26 cellular contexts compared by ENCODE assay signal in genomic region chr9:88174324-88174723, GRCh38. TPM values are rescaled to one million over a fixed set of nuclear protein-coding genes. Genes with fewer than 3 reads are reported as not detected.
DNase-seq lines count a peak whose midpoint lies in the region; ATAC-seq and TF ChIP-seq lines count a peak whose summit lies in the region.
"Had no signal": no experiment of that assay in that cellular context is flagged by ENCODE, and none has a peak within 500 bp of the region (broad histone marks: within the 10 kb centered on the region; RNA-seq: fewer than 3 reads in every experiment).

No MANE protein-coding gene starts in this region.

- intact Hi-C loops in left ventricle myocardium inferior (cut with micrococcal nuclease): no loop called here

- H3K9me3 ChIP-seq in BE2C: no peaks in the 10 kb centered on the region
- H3K9me3 ChIP-seq in left ventricle myocardium inferior (replicated peaks): no peaks in the 10 kb centered on the region
- H3K9me3 ChIP-seq: transverse colon had no signal

- TF ChIP-seq CTCF in BE2C (IDR thresholded peaks at IDR 0.05; ENCODE audit: low read depth, low read length) (peak; percentile 24; the same call in 1 of the 2 replicates), glutamatergic neuron (IDR thresholded peaks at IDR 0.05; ENCODE audit: partially characterized antibody, unreplicated experiment) (no peak), left ventricle myocardium inferior (IDR thresholded peaks at IDR 0.05; ENCODE audit: borderline replicate concordance) (no peak), endothelial cell (IDR thresholded peaks at IDR 0.05; ENCODE audit: unreplicated experiment) (no peak)

- H3K36me3 ChIP-seq in BE2C (no peaks in the 10 kb centered on the region), left ventricle myocardium inferior (no peaks in the 10 kb centered on the region)
- H3K36me3 ChIP-seq: cardiac muscle cell, esophagus muscularis mucosa, transverse colon had no signal

- H3K4me3 ChIP-seq in BE2C (ENCODE audit: low read depth, low read length): no peak overlapping the region
- no peak overlapping the region for H3K4me3 ChIP-seq in left ventricle myocardium inferior
- H3K4me3 ChIP-seq: cardiac muscle cell, esophagus muscularis mucosa, GM23338, transverse colon had no signal

- H3K4me1 Mint-ChIP-seq in glutamatergic neuron (ENCODE audit: low read depth, unreplicated experiment) (peaks cover 9% of the 10 kb centered on the region), endothelial cell (ENCODE audit: unreplicated experiment) (peaks cover 7% of the 10 kb centered on the region)

- DNase-seq in A172 (ENCODE audit: low spot score): peak; percentile 23
- peak; percentile 28 for DNase-seq in BE2C
- peak; percentile 57 for DNase-seq in glutamatergic neuron
- no peak for DNase-seq in left ventricle myocardium inferior
- DNase-seq in endothelial cell (ENCODE audit: low spot score): no peak
- no peak for DNase-seq in DMS79 treated with DMSO at 0.1 percent for 48 hours (lab: John Stamatoyannopoulos, UW)
- DNase-seq: activated CD4-positive, alpha-beta T cell treated with anti-CD3 and anti-CD28 coated beads, Interleukin-2, amount 10 ng/mL, durations not matched to agents 24 days and 14 days; activated CD8-positive, alpha-beta memory T cell treated with anti-CD3 and anti-CD28 coated beads, Interleukin-2, amount 50 U/mL, for 48 hours; activated gamma-delta T cell; COR-L47; naive thymus-derived CD4-positive, alpha-beta T cell; NCI-H1417; NCI-H2171 treated with DMSO at 0.1 percent for 48 hours; NCI-H774; stimulated activated CD4-positive, alpha-beta T cell treated with anti-CD3 and anti-CD28 coated beads, Interleukin-1b, Interleukin-23, amount 100 ng/mL, for 48 hours; stimulated activated naive CD8-positive, alpha-beta T cell treated with anti-CD3 and anti-CD28 coated beads, Interleukin-15, Interleukin-2, amounts not matched to agents 100 U/mL and 50 U/mL, for 24 hours; SW 1271; transverse colon had no signal

- H3K36me3 Mint-ChIP-seq in glutamatergic neuron (ENCODE audit: unreplicated experiment) (no peaks in the 10 kb centered on the region), endothelial cell (ENCODE audit: low read depth, unreplicated experiment) (no peaks in the 10 kb centered on the region)

- no peak overlapping the region for H3K4me3 Mint-ChIP-seq in glutamatergic neuron (ENCODE audit: unreplicated experiment)
- H3K4me3 Mint-ChIP-seq in endothelial cell (ENCODE audit: unreplicated experiment): no peak overlapping the region
- H3K4me3 Mint-ChIP-seq: activated CD4-positive, alpha-beta T cell treated with anti-CD3 and anti-CD28 coated beads, Interleukin-2, amount 10 ng/mL, durations not matched to agents 24 days and 14 days; GM23338; naive thymus-derived CD4-positive, alpha-beta T cell had no signal

- H3K27me3 ChIP-seq in BE2C: no peaks in the 10 kb centered on the region
- H3K27me3 ChIP-seq in left ventricle myocardium inferior (ENCODE audit: low read depth): peaks cover 4% of the 10 kb centered on the region
- H3K27me3 ChIP-seq: cardiac muscle cell, esophagus muscularis mucosa, transverse colon had no signal

- H3K27ac ChIP-seq in left ventricle myocardium inferior (replicated peaks): no peak overlapping the region
- H3K27ac ChIP-seq: cardiac muscle cell, esophagus muscularis mucosa, KMS-11, parathyroid adenoma, transverse colon had no signal

- H3K4me1 ChIP-seq in BE2C: no peaks in the 10 kb centered on the region
- no peaks in the 10 kb centered on the region for H3K4me1 ChIP-seq in left ventricle myocardium inferior
- H3K4me1 ChIP-seq: esophagus muscularis mucosa, parathyroid adenoma had no signal

- H3K9me3 Mint-ChIP-seq in glutamatergic neuron (ENCODE audit: unreplicated experiment) (peaks cover 3% of the 10 kb centered on the region), endothelial cell (ENCODE audit: unreplicated experiment) (peaks cover 4% of the 10 kb centered on the region)
- H3K9me3 Mint-ChIP-seq: activated CD4-positive, alpha-beta T cell treated with anti-CD3 and anti-CD28 coated beads, Interleukin-2, amount 10 ng/mL, durations not matched to agents 24 days and 14 days had no signal

- H3K27me3 Mint-ChIP-seq in glutamatergic neuron (ENCODE audit: unreplicated experiment): no peaks in the 10 kb centered on the region
- peaks cover 2% of the 10 kb centered on the region for H3K27me3 Mint-ChIP-seq in endothelial cell (ENCODE audit: unreplicated experiment)

- ATAC-seq in SK-N-SH treated with all-trans-retinoic acid at 6 μM for 48 hours (peak; percentile 50; the same call in 1 of the 3 replicates), HG03565 (IDR thresholded peaks at IDR 0.05; ENCODE audit: unreplicated experiment) (no peak)
- ATAC-seq: GM23338; naive thymus-derived CD4-positive, alpha-beta T cell; stimulated activated naive CD8-positive, alpha-beta T cell treated with anti-CD3 and anti-CD28 coated beads, Interleukin-15, Interleukin-2, amounts not matched to agents 100 U/mL and 50 U/mL, for 24 hours had no signal

- H3K27ac Mint-ChIP-seq in glutamatergic neuron (ENCODE audit: unreplicated experiment) (no peak overlapping the region), endothelial cell (ENCODE audit: unreplicated experiment) (no peak overlapping the region)
- H3K27ac Mint-ChIP-seq: activated CD4-positive, alpha-beta T cell treated with anti-CD3 and anti-CD28 coated beads, Interleukin-2, amount 10 ng/mL, durations not matched to agents 24 days and 14 days; GM23338 had no signal

TF ChIP-seq in SK-N-SH treated with all-trans-retinoic acid at 6 μM for 48 hours, 23 proteins besides CTCF, POLR2A, EP300 and RAD21 (continues in another document):
- TF ChIP-seq ZNF565 (CRISPR knock-in tag; conservative IDR thresholded peaks at IDR 0.05; ENCODE audit: low read depth) (no peak), ZFP30 (CRISPR knock-in tag; IDR thresholded peaks at IDR 0.05) (no peak), PPARA (CRISPR knock-in tag; IDR thresholded peaks at IDR 0.05; ENCODE audit: borderline replicate concordance) (no peak), ESRRG (CRISPR knock-in tag; IDR thresholded peaks at IDR 0.05) (no peak), CSRNP3 (CRISPR knock-in tag; IDR thresholded peaks at IDR 0.05) (no peak), ARNTL (CRISPR knock-in tag; IDR thresholded peaks at IDR 0.05; ENCODE audit: borderline replicate concordance, low read depth) (no peak), GLIS3 (CRISPR knock-in tag; IDR thresholded peaks at IDR 0.05) (no peak), TCF4 (CRISPR knock-in tag; IDR thresholded peaks at IDR 0.05; ENCODE audit: borderline replicate concordance) (no peak), PATZ1 (CRISPR knock-in tag; IDR thresholded peaks at IDR 0.05; ENCODE audit: borderline replicate concordance) (no peak), ZFP3 (CRISPR knock-in tag; IDR thresholded peaks at IDR 0.05) (no peak), BACH2 (CRISPR knock-in tag; IDR thresholded peaks at IDR 0.05; ENCODE audit: borderline replicate concordance) (no peak), POU6F1 (CRISPR knock-in tag; IDR thresholded peaks at IDR 0.05; ENCODE audit: borderline replicate concordance, low read depth) (no peak), SNAI2 (CRISPR knock-in tag; IDR thresholded peaks at IDR 0.05) (no peak)

RNA-seq across cellular contexts. Expression of gene SPATA31C2, which starts 36.0 kb away (rescaled TPM):
- not detected in 2 replicates for total RNA-seq in A172 (2014; rRNA removed; shearing (Covaris generic))
- 0.12 TPM for polyA plus RNA-seq in BE2C (2012; ENCODE audit: insufficient read depth, insufficient read length, low read depth)
- total RNA-seq in glutamatergic neuron (ENCODE audit: unreplicated experiment) (not detected), left ventricle myocardium inferior (not detected), endothelial cell (ENCODE audit: unreplicated experiment) (not detected)
- total RNA-seq: cardiac muscle cell, esophagus muscularis mucosa, transverse colon had no signal
- polyA plus RNA-seq: adipose tissue; cardiac muscle cell; naive thymus-derived CD4-positive, alpha-beta T cell had no signal

Comparison
In these comparisons a context has a peak if more than half of its experiments do, and no peak if none do; other contexts are left out.
1. DNase-seq: peak in A172 (single experiment), BE2C (single experiment) and glutamatergic neuron (single experiment); none in left ventricle myocardium inferior (single experiment), endothelial cell (single experiment) and DMS79 treated with DMSO at 0.1 percent for 48 hours (single experiment).